In genomic region chr1:200625381-200625824, GRCh38 we compare ENCODE assay signal across 9 cellular contexts. TPM values are rescaled to one million over a fixed set of nuclear protein-coding genes. Genes with fewer than 3 reads are reported as not detected.
A peak's percentile ranks its signal among the peaks of the same experiment; 100 is the strongest.
DNase-seq lines count a peak whose midpoint lies in the region; ATAC-seq and TF ChIP-seq lines count a peak whose summit lies in the region.
"Had no signal": no experiment of that assay in that cellular context is flagged by ENCODE, and none has a peak within 500 bp of the region (broad histone marks: within the 10 kb centered on the region; RNA-seq: fewer than 3 reads in every experiment).

No MANE protein-coding gene starts in this region.

- intact Hi-C loops in body of pancreas (cut with DNase I) (loop anchor here (10.0 kb wide), 1 partner anchor 219 kb away; no protein-coding TSS in a partner anchor), sciatic nerve (cut with DNase I) (loop anchor here (10.0 kb wide), 1 partner anchor 179 kb away; no protein-coding TSS in a partner anchor)

- ATAC-seq in CD4-positive, CD25-positive, alpha-beta regulatory T cell (ENCODE audit: low read depth in 2 of 2), result peak in 1 of 2 donors; percentile 4
- peak; percentile 40 for ATAC-seq in GM18868 (IDR thresholded peaks at IDR 0.05; ENCODE audit: unreplicated experiment)
- no peak for ATAC-seq in body of pancreas
- no peak for ATAC-seq in sciatic nerve

- no peaks in the 10 kb centered on the region for H3K9me3 Mint-ChIP-seq in CD4-positive, CD25-positive, alpha-beta regulatory T cell

- no peaks in the 10 kb centered on the region for H3K36me3 ChIP-seq in CD4-positive, CD25-positive, alpha-beta regulatory T cell (ENCODE audit: control insufficient read depth, insufficient read depth, low read length)
- no peaks in the 10 kb centered on the region for H3K36me3 ChIP-seq in body of pancreas (replicated peaks in 1 of 2; ENCODE audit: insufficient read depth in 1 of 2, low read depth in 2 of 2)

- peak in 1 of 3 donors; percentile 64 for DNase-seq in CD4-positive, CD25-positive, alpha-beta regulatory T cell
- DNase-seq in MV-4-11 (lab: John Stamatoyannopoulos, UW) (peak; percentile 57), epidermal melanocyte (ENCODE audit: insufficient read length, low spot score) (peak; percentile 36), body of pancreas (no peak), NCI-H1930 (lab: John Stamatoyannopoulos, UW) (no peak), sciatic nerve (ENCODE audit: low spot score) (no peak), NCI-H1048 (lab: John Stamatoyannopoulos, UW) (no peak)
- DNase-seq: activated CD4-positive, alpha-beta T cell treated with anti-CD3 and anti-CD28 coated beads, Interleukin-2, amount 50 U/mL, for 1 hour had no signal

- TF ChIP-seq POLR2A in body of pancreas (IDR thresholded peaks at IDR 0.05), result no peak

- H3K36me3 Mint-ChIP-seq in CD4-positive, CD25-positive, alpha-beta regulatory T cell, result no peaks in the 10 kb centered on the region

- H3K4me1 ChIP-seq in CD4-positive, CD25-positive, alpha-beta regulatory T cell (ENCODE audit: control insufficient read depth, insufficient read depth, low read length, poor library complexity, severe bottlenecking), result peaks cover 35% of the 10 kb centered on the region
- H3K4me1 ChIP-seq in body of pancreas, result peaks cover 10% of the 10 kb centered on the region

- TF ChIP-seq CTCF in body of pancreas (IDR thresholded peaks at IDR 0.05), result no peak

- peaks cover 6% of the 10 kb centered on the region for H3K27me3 Mint-ChIP-seq in CD4-positive, CD25-positive, alpha-beta regulatory T cell

- 27 to 39% methylated on average over 1 of the region's 1 CpG for WGBS in body of pancreas, 2 donors

- no peak overlapping the region for H3K4me3 ChIP-seq in CD4-positive, CD25-positive, alpha-beta regulatory T cell (ENCODE audit: low read depth, low read length)
- no peak overlapping the region for H3K4me3 ChIP-seq in body of pancreas

- peak overlapping the region in 2 of 4 donors; percentile 14 to 62 for H3K4me3 Mint-ChIP-seq in CD4-positive, CD25-positive, alpha-beta regulatory T cell

- H3K27me3 ChIP-seq in CD4-positive, CD25-positive, alpha-beta regulatory T cell (ENCODE audit: control insufficient read depth, insufficient read depth, low read length), result no peaks in the 10 kb centered on the region
- H3K27me3 ChIP-seq in body of pancreas, result no peaks in the 10 kb centered on the region

- peak overlapping the region in 2 of 3 donors; percentile 52 to 86 for H3K27ac Mint-ChIP-seq in CD4-positive, CD25-positive, alpha-beta regulatory T cell

- H3K9me3 ChIP-seq in CD4-positive, CD25-positive, alpha-beta regulatory T cell (ENCODE audit: control insufficient read depth in 2 of 2, low read length in 2 of 2), result no peaks in the 10 kb centered on the region
- no peaks in the 10 kb centered on the region for H3K9me3 ChIP-seq in body of pancreas

- H3K27ac ChIP-seq in CD4-positive, CD25-positive, alpha-beta regulatory T cell (ENCODE audit: insufficient read depth, low read length, poor library complexity, severe bottlenecking), result peak overlapping the region; percentile 27
- no peak overlapping the region for H3K27ac ChIP-seq in body of pancreas

- peaks cover 19 to 46% (median 35%) of the 10 kb centered on the region in 4 donors for H3K4me1 Mint-ChIP-seq in CD4-positive, CD25-positive, alpha-beta regulatory T cell

RNA-seq across cellular contexts. Expression of gene KIF14, which starts 4.9 kb away (rescaled TPM):
- total RNA-seq in CD4-positive, CD25-positive, alpha-beta regulatory T cell, result 0.59 TPM
- under 1 TPM; 0.10 to 0.44 (median 0.17) TPM for polyA plus RNA-seq in CD4-positive, CD25-positive, alpha-beta regulatory T cell
- total RNA-seq in body of pancreas, result not detected
- total RNA-seq in sciatic nerve, result 0.22 TPM

RNA-seq across cellular contexts. Expression of gene DDX59, which starts 44.3 kb away (rescaled TPM):
- 25.9 TPM for total RNA-seq in CD4-positive, CD25-positive, alpha-beta regulatory T cell
- 10 to 100 TPM; 15.7 to 29.2 (median 24.0) TPM for polyA plus RNA-seq in CD4-positive, CD25-positive, alpha-beta regulatory T cell
- total RNA-seq in body of pancreas, result 10 to 100 TPM in 1 of 2 donors, 1 to 10 TPM in 1; 9.6 to 15.6 TPM
- 25.4 TPM for total RNA-seq in sciatic nerve

Comparison
In these comparisons a context has a peak if more than half of its experiments do, and no peak if none do; other contexts are left out.
1. DNase-seq: peak in MV-4-11 (single experiment) and epidermal melanocyte (single experiment); none in body of pancreas (0 of 4), NCI-H1930 (0 of 2), sciatic nerve (single experiment) and NCI-H1048 (single experiment).